Comparison of ENCODE assay signal across 8 cellular contexts in the genomic region with DNA sequence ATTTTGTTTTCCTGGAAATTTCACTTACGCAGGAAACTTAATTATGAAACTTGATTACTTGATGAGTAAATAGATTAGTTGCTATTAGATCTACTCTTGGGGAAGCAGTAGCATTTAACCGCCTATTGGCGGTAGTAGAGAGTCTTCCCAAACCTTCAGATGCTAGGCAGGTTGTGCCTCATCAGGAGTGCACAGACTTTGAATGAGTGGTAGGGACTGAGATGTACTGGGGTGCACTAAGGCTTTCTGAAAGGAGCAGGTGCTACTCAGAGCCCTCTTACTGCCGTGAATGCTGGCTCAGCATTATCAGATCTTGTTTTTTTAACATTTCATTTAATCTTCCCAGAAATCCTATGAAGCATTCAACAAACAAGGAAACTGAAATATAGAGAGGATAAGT. TPM values are rescaled to one million over a fixed set of nuclear protein-coding genes. Genes with fewer than 3 reads are reported as not detected.
A peak's percentile ranks its signal among the peaks of the same experiment; 100 is the strongest.
DNase-seq lines count a peak whose midpoint lies in the region; ATAC-seq and TF ChIP-seq lines count a peak whose summit lies in the region.

No MANE protein-coding gene starts in this region.

- H3K27me3 ChIP-seq in left ventricle myocardium inferior (ENCODE audit: low read depth) (no peaks in the 10 kb centered on the region), adrenal gland (no peaks in the 10 kb centered on the region), liver (ENCODE audit: control insufficient read depth in 4 of 4, insufficient read depth in 4 of 4, low read length in 3 of 4) (no peaks in the 10 kb centered on the region)

- ATAC-seq in Right ventricle myocardium superior (ENCODE audit: poor library complexity): no peak
- ATAC-seq in HG03378 (IDR thresholded peaks at IDR 0.05; ENCODE audit: unreplicated experiment): no peak

- intact Hi-C loops in left ventricle myocardium inferior (cut with micrococcal nuclease): no loop called here
- intact Hi-C loops in Right ventricle myocardium superior (cut with DNase I): no loop called here
- intact Hi-C loops in adrenal gland (cut with DNase I): no loop called here

- DNase-seq in left ventricle myocardium inferior (no peak), Right ventricle myocardium superior (no peak), M059J (ENCODE audit: low read depth) (peak; percentile 35), adrenal gland (no peak), NCI-H187 treated with DMSO at 0.1 percent for 48 hours (lab: John Stamatoyannopoulos, UW) (no peak), DMS153 treated with DMSO at 0.1 percent for 48 hours (lab: John Stamatoyannopoulos, UW; ENCODE audit: unreplicated experiment) (no peak)

- H3K4me1 ChIP-seq in left ventricle myocardium inferior (peaks cover 4% of the 10 kb centered on the region), adrenal gland (replicated peaks in 1 of 2) (no peaks in the 10 kb centered on the region), liver (ENCODE audit: control insufficient read depth in 4 of 4, insufficient read depth in 4 of 4, low read length in 3 of 4) (peaks cover 0 to 19% (median 10%) of the 10 kb centered on the region in 4 donors)

- H3K4me3 ChIP-seq in left ventricle myocardium inferior (no peak overlapping the region), adrenal gland (no peak overlapping the region), liver (ENCODE audit: low read depth in 1 of 3, low read length in 3 of 3) (no peak overlapping the region)

- no peak overlapping the region for H3K9ac ChIP-seq in liver (ENCODE audit: low read depth in 1 of 2, low read length in 2 of 2)

- peak; percentile 11 to 41 for TF ChIP-seq RAD21 in liver (IDR thresholded peaks at IDR 0.05)

- no peaks in the 10 kb centered on the region for H3K9me3 ChIP-seq in left ventricle myocardium inferior (replicated peaks)
- no peaks in the 10 kb centered on the region for H3K9me3 ChIP-seq in adrenal gland (replicated peaks in 1 of 3)
- H3K9me3 ChIP-seq in liver (ENCODE audit: control insufficient read depth in 4 of 4, low read length in 3 of 4): no peaks in the 10 kb centered on the region

- TF ChIP-seq POLR2A in adrenal gland (IDR thresholded peaks at IDR 0.05): no peak

- TF ChIP-seq CTCF in left ventricle myocardium inferior (IDR thresholded peaks at IDR 0.05; ENCODE audit: borderline replicate concordance) (peak; percentile 59), adrenal gland (IDR thresholded peaks at IDR 0.05) (peak; percentile 15 to 57 (median 46)), liver (IDR thresholded peaks at IDR 0.05; ENCODE audit: low read depth, low read length, missing input control) (peak; percentile 34)

- WGBS in adrenal gland, 4 donors: 55 to 71% (median 68%) methylated on average over 4 of the region's 4 CpGs
- WGBS in liver: 84% methylated on average over 4 of the region's 4 CpGs

- H3K27ac ChIP-seq in left ventricle myocardium inferior (replicated peaks): no peak overlapping the region
- no peak overlapping the region for H3K27ac ChIP-seq in adrenal gland
- no peak overlapping the region for H3K27ac ChIP-seq in liver (ENCODE audit: low read depth in 1 of 2, low read length in 2 of 2)

- H3K36me3 ChIP-seq in left ventricle myocardium inferior (peaks cover 78% of the 10 kb centered on the region), adrenal gland (replicated peaks in 1 of 2) (peaks cover 0 to 44% of the 10 kb centered on the region in 2 donors), liver (ENCODE audit: control insufficient read depth in 4 of 4, insufficient read depth in 3 of 4, low read depth in 1 of 4, low read length in 3 of 4) (peaks cover 7 to 28% (median 21%) of the 10 kb centered on the region in 4 donors)

TF ChIP-seq in liver, 16 proteins besides CTCF, POLR2A, EP300 and RAD21 (continues in another document):
- TF ChIP-seq NR2F2 (IDR thresholded peaks at IDR 0.05) (no peak), RXRA (IDR thresholded peaks at IDR 0.05) (no peak), JUND (IDR thresholded peaks at IDR 0.05) (no peak), HNF4G (IDR thresholded peaks at IDR 0.05) (no peak), SP1 (IDR thresholded peaks at IDR 0.05) (no peak), HNF4A (conservative IDR thresholded peaks at IDR 0.05) (no peak), FOXA1 (IDR thresholded peaks at IDR 0.05) (no peak), TAF1 (conservative IDR thresholded peaks at IDR 0.05) (no peak)
- TF ChIP-seq, protein P1, sequence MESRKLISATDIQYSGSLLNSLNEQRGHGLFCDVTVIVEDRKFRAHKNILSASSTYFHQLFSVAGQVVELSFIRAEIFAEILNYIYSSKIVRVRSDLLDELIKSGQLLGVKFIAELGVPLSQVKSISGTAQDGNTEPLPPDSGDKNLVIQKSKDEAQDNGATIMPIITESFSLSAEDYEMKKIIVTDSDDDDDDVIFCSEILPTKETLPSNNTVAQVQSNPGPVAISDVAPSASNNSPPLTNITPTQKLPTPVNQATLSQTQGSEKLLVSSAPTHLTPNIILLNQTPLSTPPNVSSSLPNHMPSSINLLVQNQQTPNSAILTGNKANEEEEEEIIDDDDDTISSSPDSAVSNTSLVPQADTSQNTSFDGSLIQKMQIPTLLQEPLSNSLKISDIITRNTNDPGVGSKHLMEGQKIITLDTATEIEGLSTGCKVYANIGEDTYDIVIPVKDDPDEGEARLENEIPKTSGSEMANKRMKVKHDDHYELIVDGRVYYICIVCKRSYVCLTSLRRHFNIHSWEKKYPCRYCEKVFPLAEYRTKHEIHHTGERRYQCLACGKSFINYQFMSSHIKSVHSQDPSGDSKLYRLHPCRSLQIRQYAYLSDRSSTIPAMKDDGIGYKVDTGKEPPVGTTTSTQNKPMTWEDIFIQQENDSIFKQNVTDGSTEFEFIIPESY (IDR thresholded peaks at IDR 0.05): no peak
- TF ChIP-seq, protein P2, sequence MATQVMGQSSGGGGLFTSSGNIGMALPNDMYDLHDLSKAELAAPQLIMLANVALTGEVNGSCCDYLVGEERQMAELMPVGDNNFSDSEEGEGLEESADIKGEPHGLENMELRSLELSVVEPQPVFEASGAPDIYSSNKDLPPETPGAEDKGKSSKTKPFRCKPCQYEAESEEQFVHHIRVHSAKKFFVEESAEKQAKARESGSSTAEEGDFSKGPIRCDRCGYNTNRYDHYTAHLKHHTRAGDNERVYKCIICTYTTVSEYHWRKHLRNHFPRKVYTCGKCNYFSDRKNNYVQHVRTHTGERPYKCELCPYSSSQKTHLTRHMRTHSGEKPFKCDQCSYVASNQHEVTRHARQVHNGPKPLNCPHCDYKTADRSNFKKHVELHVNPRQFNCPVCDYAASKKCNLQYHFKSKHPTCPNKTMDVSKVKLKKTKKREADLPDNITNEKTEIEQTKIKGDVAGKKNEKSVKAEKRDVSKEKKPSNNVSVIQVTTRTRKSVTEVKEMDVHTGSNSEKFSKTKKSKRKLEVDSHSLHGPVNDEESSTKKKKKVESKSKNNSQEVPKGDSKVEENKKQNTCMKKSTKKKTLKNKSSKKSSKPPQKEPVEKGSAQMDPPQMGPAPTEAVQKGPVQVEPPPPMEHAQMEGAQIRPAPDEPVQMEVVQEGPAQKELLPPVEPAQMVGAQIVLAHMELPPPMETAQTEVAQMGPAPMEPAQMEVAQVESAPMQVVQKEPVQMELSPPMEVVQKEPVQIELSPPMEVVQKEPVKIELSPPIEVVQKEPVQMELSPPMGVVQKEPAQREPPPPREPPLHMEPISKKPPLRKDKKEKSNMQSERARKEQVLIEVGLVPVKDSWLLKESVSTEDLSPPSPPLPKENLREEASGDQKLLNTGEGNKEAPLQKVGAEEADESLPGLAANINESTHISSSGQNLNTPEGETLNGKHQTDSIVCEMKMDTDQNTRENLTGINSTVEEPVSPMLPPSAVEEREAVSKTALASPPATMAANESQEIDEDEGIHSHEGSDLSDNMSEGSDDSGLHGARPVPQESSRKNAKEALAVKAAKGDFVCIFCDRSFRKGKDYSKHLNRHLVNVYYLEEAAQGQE (IDR thresholded peaks at IDR 0.05): no peak
- TF ChIP-seq, protein P3, sequence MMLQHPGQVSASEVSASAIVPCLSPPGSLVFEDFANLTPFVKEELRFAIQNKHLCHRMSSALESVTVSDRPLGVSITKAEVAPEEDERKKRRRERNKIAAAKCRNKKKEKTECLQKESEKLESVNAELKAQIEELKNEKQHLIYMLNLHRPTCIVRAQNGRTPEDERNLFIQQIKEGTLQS (IDR thresholded peaks at IDR 0.05): no peak
- TF ChIP-seq, protein P4, sequence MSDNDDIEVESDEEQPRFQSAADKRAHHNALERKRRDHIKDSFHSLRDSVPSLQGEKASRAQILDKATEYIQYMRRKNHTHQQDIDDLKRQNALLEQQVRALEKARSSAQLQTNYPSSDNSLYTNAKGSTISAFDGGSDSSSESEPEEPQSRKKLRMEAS (IDR thresholded peaks at IDR 0.05): no peak

RNA-seq across cellular contexts. Expression of a gene that starts 7.7 kb away (rescaled TPM):
- total RNA-seq in left ventricle myocardium inferior (12.0 TPM), Right ventricle myocardium superior (13.0 TPM), adrenal gland (10 to 100 TPM; 21.9 to 43.6 (median 31.5) TPM), liver (10 to 100 TPM; 13.0 to 15.5 TPM)
- 12.6 and 22.3 TPM in 2 replicates for total RNA-seq in M059J (2014; rRNA removed; shearing (Covaris generic))
- polyA plus RNA-seq in adrenal gland (10 to 100 TPM in 1 of 3 donors, 1 to 10 TPM in 2; 9.0 to 29.8 (median 9.3) TPM), liver (10 to 100 TPM in 1 of 2 donors, 1 to 10 TPM in 1; 8.9 to 13.5 TPM)

RNA-seq across cellular contexts. Expression of a gene that starts 7.8 kb away (rescaled TPM):
- total RNA-seq in left ventricle myocardium inferior (17.9 TPM), Right ventricle myocardium superior (15.1 TPM), adrenal gland (10 to 100 TPM in 7 of 8 donors, 1 to 10 TPM in 1; 8.2 to 28.8 (median 19.7) TPM), liver (10 to 100 TPM; 11.9 to 13.3 TPM)
- 27.8 and 29.9 TPM in 2 replicates for total RNA-seq in M059J (2014; rRNA removed; shearing (Covaris generic))
- polyA plus RNA-seq in adrenal gland (10 to 100 TPM; 19.2 to 35.6 (median 19.9) TPM), liver (10 to 100 TPM; 24.7 to 39.9 TPM)

RNA-seq across cellular contexts. Expression of a gene that starts 15.6 kb away (rescaled TPM):
- 34.4 TPM for total RNA-seq in left ventricle myocardium inferior
- total RNA-seq in Right ventricle myocardium superior: 38.9 TPM
- total RNA-seq in M059J (2014; rRNA removed; shearing (Covaris generic)): 197 and 267 TPM in 2 replicates
- 100 to 1,000 TPM in 5 of 8 donors, 10 to 100 TPM in 3; 55.5 to 195 (median 140) TPM for total RNA-seq in adrenal gland
- 100 to 1,000 TPM in 1 of 3 donors, 10 to 100 TPM in 2; 62.5 to 123 (median 75.4) TPM for polyA plus RNA-seq in adrenal gland
- 10 to 100 TPM; 45.3 to 83.9 TPM for total RNA-seq in liver
- polyA plus RNA-seq in liver: 10 to 100 TPM; 62.6 to 98.5 TPM

RNA-seq across cellular contexts. Expression of a gene that starts 16.1 kb away (rescaled TPM):
- total RNA-seq in left ventricle myocardium inferior (142 TPM), Right ventricle myocardium superior (119 TPM), adrenal gland (1,000 to 10,000 TPM in 1 of 8 donors, 100 to 1,000 TPM in 7; 378 to 1,017 (median 587) TPM), liver (100 to 1,000 TPM; 338 to 451 TPM)
- 479 and 510 TPM in 2 replicates for total RNA-seq in M059J (2014; rRNA removed; shearing (Covaris generic))
- polyA plus RNA-seq in adrenal gland (1,000 to 10,000 TPM in 1 of 3 donors, 100 to 1,000 TPM in 2; 504 to 1,577 (median 661) TPM), liver (100 to 1,000 TPM; 621 to 910 TPM)

RNA-seq across cellular contexts. Expression of a gene that starts 41.9 kb away (rescaled TPM):
- total RNA-seq in left ventricle myocardium inferior (175 TPM), Right ventricle myocardium superior (154 TPM), adrenal gland (100 to 1,000 TPM; 168 to 463 (median 296) TPM), liver (100 to 1,000 TPM; 101 to 143 TPM)
- total RNA-seq in M059J (2014; rRNA removed; shearing (Covaris generic)): 529 and 605 TPM in 2 replicates
- polyA plus RNA-seq in adrenal gland (100 to 1,000 TPM; 301 to 378 (median 335) TPM), liver (100 to 1,000 TPM; 224 to 275 TPM)
